ENCODE assay signal across 9 cellular contexts in the genomic region with DNA sequence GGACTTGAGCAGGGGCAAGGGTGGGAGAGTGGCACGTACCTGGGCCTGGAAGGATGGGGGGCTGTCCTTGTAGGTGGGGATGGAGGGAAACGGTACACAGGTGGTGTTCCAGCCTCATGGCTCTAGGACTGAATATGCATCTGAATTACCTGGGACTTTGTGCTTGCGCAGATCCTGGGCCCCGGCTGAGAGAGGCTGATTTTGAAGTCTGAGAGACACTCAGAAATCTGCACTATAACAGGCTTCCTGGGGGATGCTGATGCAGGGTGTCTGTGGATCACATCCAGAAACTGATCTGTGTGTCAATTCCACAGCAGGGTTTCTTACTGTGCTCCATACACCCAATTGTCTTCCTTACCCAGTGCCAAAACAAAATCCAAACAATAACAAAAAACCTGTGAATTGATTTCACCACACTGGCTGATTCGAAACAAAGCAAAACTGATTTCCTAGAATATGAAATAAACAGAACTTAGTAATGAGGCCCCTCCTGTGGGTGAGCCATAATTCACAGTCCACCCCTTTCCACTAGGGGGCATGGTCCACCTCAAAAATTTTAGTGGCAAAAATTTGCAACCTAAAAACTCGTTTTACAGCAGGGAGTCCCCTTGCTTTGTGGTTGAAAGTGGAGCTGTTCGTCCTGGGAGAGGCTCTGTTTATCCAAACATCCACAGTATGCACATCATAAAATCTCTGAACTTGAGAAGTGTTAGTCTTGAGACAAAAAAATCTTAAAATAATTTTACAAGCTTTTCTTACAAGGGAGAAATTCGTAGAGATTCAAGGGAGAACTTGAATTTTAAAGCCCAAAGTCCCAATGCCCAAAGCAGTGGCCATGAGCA. TPM values are rescaled to one million over a fixed set of nuclear protein-coding genes. Genes with fewer than 3 reads are reported as not detected.
DNase-seq lines count a peak whose midpoint lies in the region; ATAC-seq and TF ChIP-seq lines count a peak whose summit lies in the region.
"Had no signal": no experiment of that assay in that cellular context is flagged by ENCODE, and none has a peak within 500 bp of the region (broad histone marks: within the 10 kb centered on the region; RNA-seq: fewer than 3 reads in every experiment).

No MANE protein-coding gene starts in this region.

- H3K4me1 Mint-ChIP-seq in neural crest cell: peaks cover 20% of the 10 kb centered on the region

- WGBS in testis, 2 donors: 68 to 69% methylated on average over 8 of the region's 8 CpGs

- DNase-seq in NCI-H2107 treated with DMSO at 0.1 percent for 48 hours (lab: John Stamatoyannopoulos, UW; ENCODE audit: unreplicated experiment) (peak; percentile 13), NCI-H2107 (lab: John Stamatoyannopoulos, UW) (no peak), NCI-H460 (ENCODE audit: extremely low read depth, low read depth) (peak; percentile 35), fibroblast of gingiva (ENCODE audit: low read depth) (peak; percentile 64), neural crest cell (ENCODE audit: low read depth, low spot score) (peak; percentile 18), testis (peak; percentile 36)
- DNase-seq in activated T-cell treated with anti-CD3 and anti-CD28 coated beads, Interleukin-2, amount 50 U/mL, for 1 hour: peak; percentile 54
- DNase-seq: right cardiac atrium had no signal

- no peaks in the 10 kb centered on the region for H3K4me1 ChIP-seq in testis

- H3K27ac ChIP-seq in testis: no peak overlapping the region

- H3K27ac Mint-ChIP-seq in neural crest cell (ENCODE audit: unreplicated experiment): peak overlapping the region; percentile 53

- TF ChIP-seq POLR2A in testis (IDR thresholded peaks at IDR 0.05): no peak

- H3K27me3 ChIP-seq in testis: no peaks in the 10 kb centered on the region

- TF ChIP-seq CTCF in neural crest cell (conservative IDR thresholded peaks at IDR 0.05) (peak; percentile 75), testis (IDR thresholded peaks at IDR 0.05) (peak; percentile 71 to 86 (median 76))

- H3K36me3 Mint-ChIP-seq in neural crest cell (ENCODE audit: low read depth): peaks cover 8% of the 10 kb centered on the region

- intact Hi-C loops in testis (cut with DNase I; ENCODE audit: low total_unique reads): loop anchor here (10.0 kb wide), 1 partner anchor 92 kb away; no protein-coding TSS in a partner anchor

- no peaks in the 10 kb centered on the region for H3K9me3 ChIP-seq in testis

- peaks cover 6% of the 10 kb centered on the region for H3K9me3 Mint-ChIP-seq in neural crest cell

- no peaks in the 10 kb centered on the region for H3K27me3 Mint-ChIP-seq in neural crest cell (ENCODE audit: low read depth)

- H3K4me3 Mint-ChIP-seq in neural crest cell: no peak overlapping the region

- no peak for ATAC-seq in HG03460 (IDR thresholded peaks at IDR 0.05; ENCODE audit: unreplicated experiment)

- no peak overlapping the region for H3K4me3 ChIP-seq in testis

- H3K36me3 ChIP-seq in testis (ENCODE audit: low read depth, missing control alignments): no peaks in the 10 kb centered on the region

RNA-seq across cellular contexts. Expression of gene PLEKHA1, which starts 32.0 kb away (rescaled TPM):
- total RNA-seq in NCI-H460 (2014; rRNA removed; shearing (Covaris generic)): 19.6 and 24.2 TPM in 2 replicates
- polyA plus RNA-seq in NCI-H460 (2014; cell fraction: nucleus; rRNA removed): 28.1 and 32.9 TPM in 2 replicates
- total RNA-seq in neural crest cell (20.6 and 21.7 TPM in 2 replicates), testis (10 to 100 TPM; 27.6 to 35.7 TPM)
- polyA plus RNA-seq in testis (ENCODE audit: insufficient read depth, low read depth, low replicate concordance): 66.6 TPM
